Comparison of ENCODE assay signal across 8 cellular contexts in the genomic region with DNA sequence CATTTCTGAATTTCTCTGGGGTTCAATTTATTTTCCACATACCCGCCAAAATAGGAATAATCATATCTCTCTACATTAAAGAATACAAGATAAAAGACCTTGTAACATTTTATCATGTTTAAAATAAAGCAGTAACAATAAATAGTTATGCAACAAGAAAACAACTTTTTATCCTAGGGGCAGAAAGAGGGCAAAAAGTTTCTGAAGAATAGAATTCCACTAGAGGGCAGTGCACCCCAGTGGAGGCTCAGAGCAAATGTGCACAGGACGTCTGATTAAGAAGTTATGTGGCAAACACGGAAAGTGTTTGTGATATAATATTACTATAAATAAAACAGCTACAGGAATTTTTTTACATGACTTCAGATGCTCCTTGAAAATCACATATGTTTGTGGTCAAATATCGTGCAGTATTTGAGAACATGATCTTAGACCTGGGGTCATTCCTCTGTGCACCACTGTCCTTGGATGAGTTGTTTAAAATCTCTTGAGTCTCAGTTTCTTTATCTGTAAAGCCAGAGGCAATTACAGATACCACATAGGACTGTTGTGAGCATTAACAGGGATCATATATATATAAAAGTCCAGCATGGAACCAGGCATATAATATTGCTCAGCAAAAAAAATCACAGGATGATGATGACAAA.
DNase-seq lines count a peak whose midpoint lies in the region; ATAC-seq and FAIRE-seq lines count a peak whose summit lies in the region.

No MANE protein-coding gene starts in this region.

- peak; percentile 80 for ATAC-seq in GM21529 (IDR thresholded peaks at IDR 0.05; ENCODE audit: unreplicated experiment)
- ATAC-seq in GM19328 (IDR thresholded peaks at IDR 0.05; ENCODE audit: unreplicated experiment), result no peak

- FAIRE-seq in RCC 7860 (lab: Jason Lieb, UNC), result peak; percentile 86

- intact Hi-C loops in posterior cingulate gyrus (cut with DNase I), result loop anchor here (1.0 kb wide), 1 partner anchor 133 kb away; no protein-coding TSS in a partner anchor

- DNase-seq in DMS53 treated with DMSO at 0.1 percent for 48 hours (lab: John Stamatoyannopoulos, UW; ENCODE audit: unreplicated experiment) (peak; percentile 51), LoVo (ENCODE audit: low spot score) (peak; percentile 73), RCC 7860 (ENCODE audit: low spot score) (peak; percentile 41), germinal center (ENCODE audit: low spot score) (peak; percentile 44), posterior cingulate gyrus (peak in 6 of 10 donors; percentile 14 to 83 (median 32))
- peak; percentile 79 for DNase-seq in activated effector memory CD4-positive, alpha-beta T cell treated with anti-CD3 and anti-CD28 coated beads, Interleukin-2, amount 50 U/mL, for 16 hours
